ENCODE assay signal across 22 cellular contexts in the genomic region with DNA sequence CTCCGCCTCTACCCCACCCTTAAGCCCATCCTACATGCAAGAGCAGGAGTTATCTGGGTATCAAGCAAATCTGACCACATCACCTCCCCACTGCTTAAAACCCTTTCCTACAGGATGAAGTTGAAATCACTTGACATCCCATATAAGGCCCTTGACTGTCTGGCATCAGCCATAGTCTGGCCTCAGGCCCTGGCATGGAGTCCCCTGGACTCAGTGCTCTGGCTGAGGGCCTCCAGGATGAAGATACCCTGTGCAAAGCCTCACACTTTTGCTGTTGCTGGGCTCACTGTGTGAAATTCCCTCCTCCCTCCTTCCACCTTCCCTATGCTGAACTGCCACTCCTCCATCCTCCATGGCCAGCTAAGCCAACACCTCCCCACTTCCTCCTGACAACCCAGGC.
DNase-seq lines count a peak whose midpoint lies in the region; ATAC-seq, FAIRE-seq and TF ChIP-seq lines count a peak whose summit lies in the region.
"Had no signal": no experiment of that assay in that cellular context is flagged by ENCODE, and none has a peak within 500 bp of the region (broad histone marks: within the 10 kb centered on the region; RNA-seq: fewer than 3 reads in every experiment).

No MANE protein-coding gene starts in this region.

- H2AFZ ChIP-seq in H1 (ENCODE audit: low read length): no peak overlapping the region

- H3K4me3 Mint-ChIP-seq in CD4-positive, CD25-positive, alpha-beta regulatory T cell: no peak overlapping the region
- H3K4me3 Mint-ChIP-seq in brain: no peak overlapping the region
- H3K4me3 Mint-ChIP-seq: CD14-positive monocyte; CD8-positive, alpha-beta T cell had no signal

- no peaks in the 10 kb centered on the region for H3K79me1 ChIP-seq in H1 (ENCODE audit: low read depth, low read length)

- H3K14ac ChIP-seq in H1 (ENCODE audit: insufficient read length): no peak overlapping the region

- H2BK15ac ChIP-seq in H1 (ENCODE audit: low read length): peak overlapping the region; percentile 61; the same call in 1 of the 2 replicates

- H3K18ac ChIP-seq in H1 (ENCODE audit: extremely low read depth, low read length): no peak overlapping the region

- no peak overlapping the region for H2AK5ac ChIP-seq in H1 (ENCODE audit: low read depth, low read length)

- no peak for TF ChIP-seq RAD21 in H1 (IDR thresholded peaks at IDR 0.05 in 1 of 2, conservative IDR thresholded peaks at IDR 0.05 in 1 of 2; ENCODE audit: low read depth in 2 of 2, low read length in 2 of 2)

- TF ChIP-seq POLR2A in H1 (IDR thresholded peaks at IDR 0.05; ENCODE audit: control extremely low read depth in 1 of 2, low read depth in 2 of 2, low read length in 2 of 2): no peak

- H3K4me2 ChIP-seq in H1 (ENCODE audit: insufficient read depth in 1 of 2, low read depth in 2 of 2, low read length in 2 of 2): no peak overlapping the region

- peak overlapping the region in 1 of 10 donors; percentile 22 for H3K27ac ChIP-seq in heart right ventricle
- H3K27ac ChIP-seq in CD4-positive, CD25-positive, alpha-beta regulatory T cell (ENCODE audit: insufficient read depth, low read length, poor library complexity, severe bottlenecking): no peak overlapping the region
- H3K27ac ChIP-seq in H1 (ENCODE audit: low read depth, low read length): no peak overlapping the region
- H3K27ac ChIP-seq: BLaER1 had no signal

- H3K27me3 Mint-ChIP-seq in CD4-positive, CD25-positive, alpha-beta regulatory T cell: no peaks in the 10 kb centered on the region
- peaks cover 16% of the 10 kb centered on the region for H3K27me3 Mint-ChIP-seq in brain

- ATAC-seq in Right ventricle myocardium superior (ENCODE audit: poor library complexity) (peak; percentile 36), heart right ventricle (no peak), HG02678 (IDR thresholded peaks at IDR 0.05; ENCODE audit: unreplicated experiment) (no peak), GM21367 (IDR thresholded peaks at IDR 0.05; ENCODE audit: unreplicated experiment) (no peak)
- no peak for ATAC-seq in CD4-positive, CD25-positive, alpha-beta regulatory T cell (ENCODE audit: low read depth in 2 of 2)
- ATAC-seq: CD8-positive, alpha-beta T cell had no signal

- no peak for FAIRE-seq in H1 (lab: Jason Lieb, UNC)
- FAIRE-seq: G401.6, GM12891, GM19239 had no signal

- H3K4me1 ChIP-seq in heart right ventricle (peaks cover 0 to 46% (median 11%) of the 10 kb centered on the region in 9 donors), H1 (replicated peaks in 1 of 4; ENCODE audit: control insufficient read depth in 3 of 4, insufficient read depth in 4 of 4, low read length in 3 of 4) (peaks cover 18 to 37% (median 27%) of the 10 kb centered on the region in 4 experiments)
- no peaks in the 10 kb centered on the region for H3K4me1 ChIP-seq in CD4-positive, CD25-positive, alpha-beta regulatory T cell (ENCODE audit: control insufficient read depth, insufficient read depth, low read length, poor library complexity, severe bottlenecking)

- intact Hi-C loops in Right ventricle myocardium superior (cut with DNase I) (no loop called here), heart right ventricle (cut with DNase I) (no loop called here)

- 97 to 100% methylated on average over 1 of the region's 1 CpG for WGBS in heart right ventricle, 2 donors
- 100% methylated on average over 1 of the region's 1 CpG; no CpG with 5 or more reads in 1 of the 2 experiments for WGBS in H1 (ENCODE audit: extremely low coverage in 1 of 2, insufficient coverage in 1 of 2, insufficient read length in 1 of 2, insufficient replicate concordance in 2 of 2, low coverage in 1 of 2, low lambda C conversion rate in 2 of 2, missing lambda C conversion rate in 1 of 2), 2 experiments

- peaks cover 3% of the 10 kb centered on the region; the same call in 1 of the 2 replicates for H3K23me2 ChIP-seq in H1 (ENCODE audit: low read depth, low read length)

- H3K9me3 ChIP-seq in heart right ventricle (no peaks in the 10 kb centered on the region), H1 (ENCODE audit: insufficient read depth in 2 of 2, low read depth in 1 of 2, low read length in 1 of 2) (no peaks in the 10 kb centered on the region)
- no peaks in the 10 kb centered on the region for H3K9me3 ChIP-seq in CD4-positive, CD25-positive, alpha-beta regulatory T cell (ENCODE audit: control insufficient read depth in 2 of 2, low read length in 2 of 2)
- H3K9me3 ChIP-seq: BLaER1 had no signal

- H3K36me3 ChIP-seq in heart right ventricle: no peaks in the 10 kb centered on the region
- H3K36me3 ChIP-seq in CD4-positive, CD25-positive, alpha-beta regulatory T cell (ENCODE audit: control insufficient read depth, insufficient read depth, low read length): no peaks in the 10 kb centered on the region
- no peaks in the 10 kb centered on the region for H3K36me3 ChIP-seq in H1 (ENCODE audit: control insufficient read depth in 2 of 4, insufficient read depth in 4 of 4, low read length in 3 of 4)
- H3K36me3 ChIP-seq: BLaER1 had no signal

- peak overlapping the region in 2 of 3 donors; percentile 5 for H3K27ac Mint-ChIP-seq in CD4-positive, CD25-positive, alpha-beta regulatory T cell
- peak overlapping the region; percentile 77 to 86 (median 83) for H3K27ac Mint-ChIP-seq in brain
- H3K27ac Mint-ChIP-seq: CD8-positive, alpha-beta T cell had no signal

- no peak overlapping the region for H2BK120ac ChIP-seq in H1 (replicated peaks; ENCODE audit: low read depth, low read length)

- peak overlapping the region; percentile 21; the same call in 1 of the 2 replicates for H2BK5ac ChIP-seq in H1 (ENCODE audit: low read depth, low read length)

- no peak overlapping the region for H4K5ac ChIP-seq in H1 (ENCODE audit: insufficient read length, low read depth, low read length)

- POLR2A ChIA-PET in H1 (lab: Charles Lee; ENCODE audit: partially characterized antibody): interaction anchor here (1.4 to 1.5 kb wide), 2 partner anchors 9 to 24 kb away, joined by 4 to 5 read pairs; no protein-coding TSS in a partner anchor

- TF ChIP-seq EP300 in H1 (IDR thresholded peaks at IDR 0.05; ENCODE audit: borderline replicate concordance in 1 of 2, low read depth in 2 of 2, low read length in 2 of 2): no peak

- peaks cover 0 to 20% (median 7%) of the 10 kb centered on the region in 4 donors for H3K4me1 Mint-ChIP-seq in CD4-positive, CD25-positive, alpha-beta regulatory T cell
- peaks cover 88% of the 10 kb centered on the region for H3K4me1 Mint-ChIP-seq in brain

- no peak overlapping the region for H3K56ac ChIP-seq in H1 (replicated peaks; ENCODE audit: insufficient read length, low read depth, low read length)

- H3K9ac ChIP-seq in H1 (replicated peaks in 1 of 4; ENCODE audit: extremely low read depth in 1 of 4, low read depth in 3 of 4, low read length in 3 of 4): no peak overlapping the region
- H3K9ac ChIP-seq: BLaER1 had no signal

- CTCF ChIA-PET in H1 (lab: Charles Lee; ENCODE audit: partially characterized antibody): interaction anchor here (0.8 to 1.2 kb wide), 5 partner anchors 10 to 130 kb away, joined by 3 to 4 read pairs (median 3); no protein-coding TSS in a partner anchor

- H4K20me1 ChIP-seq in H1 (replicated peaks in 1 of 2; ENCODE audit: control insufficient read depth in 1 of 2, insufficient read depth in 2 of 2, low read length in 2 of 2): no peaks in the 10 kb centered on the region
- H4K20me1 ChIP-seq: BLaER1 had no signal

- H3K23ac ChIP-seq in H1 (ENCODE audit: insufficient read length): no peak overlapping the region

- no peaks in the 10 kb centered on the region for H3K79me2 ChIP-seq in H1 (ENCODE audit: control insufficient read depth in 1 of 2, insufficient read depth in 2 of 2, low read length in 2 of 2)

- H3K9me3 Mint-ChIP-seq in CD4-positive, CD25-positive, alpha-beta regulatory T cell: peaks cover 0 to 3% (median 0%) of the 10 kb centered on the region in 7 donors
- H3K9me3 Mint-ChIP-seq in brain: peaks cover 2 to 6% (median 4%) of the 10 kb centered on the region in 5 experiments
- H3K9me3 Mint-ChIP-seq: CD14-positive monocyte; CD8-positive, alpha-beta T cell had no signal

- no peak overlapping the region for H2BK20ac ChIP-seq in H1 (ENCODE audit: low read length)

- H3K36me3 Mint-ChIP-seq in CD4-positive, CD25-positive, alpha-beta regulatory T cell: no peaks in the 10 kb centered on the region
- no peaks in the 10 kb centered on the region for H3K36me3 Mint-ChIP-seq in brain
- H3K36me3 Mint-ChIP-seq: CD14-positive monocyte; CD8-positive, alpha-beta T cell had no signal

- no peak overlapping the region for H3K4ac ChIP-seq in H1 (replicated peaks; ENCODE audit: insufficient read length, low read depth, low read length)

- H3K27me3 ChIP-seq in heart right ventricle: no peaks in the 10 kb centered on the region
- H3K27me3 ChIP-seq in CD4-positive, CD25-positive, alpha-beta regulatory T cell (ENCODE audit: control insufficient read depth, insufficient read depth, low read length): no peaks in the 10 kb centered on the region
- H3K27me3 ChIP-seq in H1 (replicated peaks in 1 of 4; ENCODE audit: control insufficient read depth in 3 of 4, extremely low read depth in 1 of 4, insufficient read depth in 3 of 4, low read length in 3 of 4): no peaks in the 10 kb centered on the region; a peak in 1 of 7 replicates
- H3K27me3 ChIP-seq: BLaER1 had no signal

- H4K8ac ChIP-seq in H1 (ENCODE audit: extremely low read depth, insufficient read depth, low read length): no peak overlapping the region

- no peak overlapping the region for H3K4me3 ChIP-seq in heart right ventricle
- no peak overlapping the region for H3K4me3 ChIP-seq in CD4-positive, CD25-positive, alpha-beta regulatory T cell (ENCODE audit: low read depth, low read length)
- H3K4me3 ChIP-seq in H1 (ENCODE audit: extremely low read depth in 1 of 4, insufficient read depth in 2 of 4, low read depth in 3 of 4, low read length in 4 of 4): no peak overlapping the region
- H3K4me3 ChIP-seq: BLaER1 had no signal

- TF ChIP-seq CTCF in heart right ventricle (IDR thresholded peaks at IDR 0.05) (no peak), brain (conservative IDR thresholded peaks at IDR 0.05) (no peak), H1 (IDR thresholded peaks at IDR 0.05; ENCODE audit: control extremely low read depth in 1 of 3, insufficient read depth in 1 of 3, low read depth in 1 of 3, low read length in 3 of 3) (no peak)

- DNase-seq in Right ventricle myocardium superior (no peak), heart right ventricle (no peak), H1 (ENCODE audit: low read depth in 1 of 2, low spot score in 2 of 2) (no peak)
- no peak for DNase-seq in CD4-positive, CD25-positive, alpha-beta regulatory T cell
- no peak for DNase-seq in activated CD4-positive, alpha-beta T cell treated with anti-CD3 and anti-CD28 coated beads, Interleukin-2, amount 50 U/mL, for 4 hours
- DNase-seq: 8988T; Calu3; CD8-positive, alpha-beta T cell; DMS 273 treated with DMSO at 0.1 percent for 48 hours; DMS53; DND-41; EL; GOT3; H9 had no signal

- H4K91ac ChIP-seq in H1 (replicated peaks; ENCODE audit: insufficient read length, low read length): no peak overlapping the region

- peak overlapping the region; percentile 69; the same call in 1 of the 2 replicates for H2BK12ac ChIP-seq in H1 (ENCODE audit: low read depth, low read length)

TF ChIP-seq in H1, 55 proteins besides CTCF, POLR2A, EP300 and RAD21 (continues in another document):
- TF ChIP-seq RNF2 (IDR thresholded peaks at IDR 0.05; ENCODE audit: borderline replicate concordance, low read depth, low read length, missing control alignments, poor library complexity, severe bottlenecking) (no peak), SP2 (IDR thresholded peaks at IDR 0.05; ENCODE audit: low read length) (no peak), RFX5 (IDR thresholded peaks at IDR 0.05; ENCODE audit: borderline replicate concordance, low read depth, low read length) (no peak)
